ENCODE assay signal across 8 cellular contexts in genomic region chr12:11863478-11863906, GRCh38.
A peak's percentile ranks its signal among the peaks of the same experiment; 100 is the strongest.
DNase-seq lines count a peak whose midpoint lies in the region; ATAC-seq and TF ChIP-seq lines count a peak whose summit lies in the region.
"Had no signal": no experiment of that assay in that cellular context is flagged by ENCODE, and none has a peak within 500 bp of the region (broad histone marks: within the 10 kb centered on the region; RNA-seq: fewer than 3 reads in every experiment).

No MANE protein-coding gene starts in this region.

- TF ChIP-seq POLR2A in testis (IDR thresholded peaks at IDR 0.05), result no peak

- H3K27me3 Mint-ChIP-seq in T-helper 17 cell, result no peaks in the 10 kb centered on the region
- no peaks in the 10 kb centered on the region for H3K27me3 Mint-ChIP-seq in mesothelial cell of epicardium (ENCODE audit: low read depth)

- ATAC-seq in T-helper 17 cell (no peak), HG03039 (IDR thresholded peaks at IDR 0.05; ENCODE audit: unreplicated experiment) (no peak)

- DNase-seq in T-helper 17 cell (no peak), epidermal melanocyte (ENCODE audit: insufficient read length, low spot score) (peak; percentile 54), mesothelial cell of epicardium (ENCODE audit: low spot score in 2 of 2, unreplicated experiment in 2 of 2) (no peak), testis (peak; percentile 52), SW480 (ENCODE audit: low spot score) (no peak), GM19238 (ENCODE audit: insufficient read length, low spot score) (no peak)
- DNase-seq: activated CD4-positive, alpha-beta T cell treated with anti-CD3 and anti-CD28 coated beads for 4 hours had no signal

- intact Hi-C loops in testis (cut with DNase I; ENCODE audit: low total_unique reads), result no loop called here

- H3K36me3 ChIP-seq in testis (ENCODE audit: low read depth, missing control alignments), result no peaks in the 10 kb centered on the region

- H3K4me3 ChIP-seq in testis, result no peak overlapping the region

- no peaks in the 10 kb centered on the region for H3K27me3 ChIP-seq in testis

- H3K27ac Mint-ChIP-seq in T-helper 17 cell (peak overlapping the region; percentile 61), mesothelial cell of epicardium (peak overlapping the region; percentile 83)

- peak overlapping the region; percentile 72 to 81 for H3K27ac ChIP-seq in testis

- H3K4me1 Mint-ChIP-seq in T-helper 17 cell, result peaks cover 17% of the 10 kb centered on the region
- H3K4me1 Mint-ChIP-seq in mesothelial cell of epicardium, result peaks cover 17% of the 10 kb centered on the region

- WGBS in testis, 2 donors, result 30 to 31% methylated on average over 5 of the region's 5 CpGs

- H3K4me3 Mint-ChIP-seq in T-helper 17 cell, result no peak overlapping the region
- H3K4me3 Mint-ChIP-seq in mesothelial cell of epicardium, result no peak overlapping the region

- peaks cover 37% of the 10 kb centered on the region for H3K4me1 ChIP-seq in testis

- H3K36me3 Mint-ChIP-seq in T-helper 17 cell (ENCODE audit: low read depth) (peaks cover 2% of the 10 kb centered on the region), mesothelial cell of epicardium (peaks cover 49% of the 10 kb centered on the region)

- H3K9me3 ChIP-seq in T-helper 17 cell (ENCODE audit: control insufficient read depth, low read length, poor library complexity, severe bottlenecking), result peaks cover 3% of the 10 kb centered on the region
- no peaks in the 10 kb centered on the region for H3K9me3 ChIP-seq in testis

- TF ChIP-seq CTCF in mesothelial cell of epicardium (IDR thresholded peaks at IDR 0.05; ENCODE audit: unreplicated experiment), result no peak
- no peak for TF ChIP-seq CTCF in testis (IDR thresholded peaks at IDR 0.05)

- H3K9me3 Mint-ChIP-seq in mesothelial cell of epicardium, result peaks cover 31% of the 10 kb centered on the region

Comparison
In these comparisons a context has a peak if more than half of its experiments do, and no peak if none do; other contexts are left out.
1. DNase-seq: peak in epidermal melanocyte (single experiment) and testis (single experiment); none in T-helper 17 cell (0 of 3), mesothelial cell of epicardium (0 of 2), SW480 (single experiment) and GM19238 (single experiment).